In genomic region chr1:55320891-55321290, GRCh38 we compare ENCODE assay signal across 22 cellular contexts.
DNase-seq lines count a peak whose midpoint lies in the region; FAIRE-seq and TF ChIP-seq lines count a peak whose summit lies in the region.
"Had no signal": no experiment of that assay in that cellular context is flagged by ENCODE, and none has a peak within 500 bp of the region (broad histone marks: within the 10 kb centered on the region; RNA-seq: fewer than 3 reads in every experiment).

No MANE protein-coding gene starts in this region.

- H3K79me1 ChIP-seq in H1 (ENCODE audit: low read depth, low read length): no peaks in the 10 kb centered on the region

- H3K56ac ChIP-seq in H1 (replicated peaks; ENCODE audit: insufficient read length, low read depth, low read length): no peak overlapping the region

- no peak overlapping the region for H4K5ac ChIP-seq in H1 (ENCODE audit: insufficient read length, low read depth, low read length)

- no peak overlapping the region for H3K4ac ChIP-seq in H1 (replicated peaks; ENCODE audit: insufficient read length, low read depth, low read length)

- H3F3A ChIP-seq in smooth muscle cell (ENCODE audit: low read depth): no peaks in the 10 kb centered on the region

- DNase-seq in NCI-H510A treated with DMSO at 0.1 percent for 48 hours (lab: John Stamatoyannopoulos, UW): peak; percentile 16
- DNase-seq in NCI-H510A (lab: John Stamatoyannopoulos, UW): no peak
- DNase-seq in NCI-H1694 treated with DMSO at 0.1 percent for 48 hours (lab: John Stamatoyannopoulos, UW): peak; percentile 74
- no peak for DNase-seq in H1 (ENCODE audit: low read depth in 1 of 2, low spot score in 2 of 2)
- DNase-seq in HEK293T (ENCODE audit: extremely low spot score): no peak
- DNase-seq in smooth muscle cell (lab: John Stamatoyannopoulos, UW; ENCODE audit: unreplicated experiment): no peak
- DNase-seq in foreskin fibroblast: no peak
- DNase-seq: CD8-positive, alpha-beta T cell; DND-41; HFFc6; KG1; MV-4-11; NCI-H1436; NCI-H2081 treated with DMSO at 0.1 percent for 48 hours; NCI-H226; NCI-H69; OCI-M1; SHP77 treated with DMSO at 0.1 percent for 48 hours; SK-N-SH had no signal

- H3K27me3 ChIP-seq in H1 (replicated peaks in 1 of 4; ENCODE audit: control insufficient read depth in 3 of 4, extremely low read depth in 1 of 4, insufficient read depth in 3 of 4, low read length in 3 of 4) (peaks cover 0 to 3% (median 0%) of the 10 kb centered on the region in 4 experiments; a peak in 2 of 7 replicates), smooth muscle cell (ENCODE audit: low read depth) (no peaks in the 10 kb centered on the region)
- H3K27me3 ChIP-seq: BLaER1 treated with 17β-estradiol and CSF1 and Interleukin-3, amounts not matched to agents 10 nM and 100 nM had no signal

- no peak overlapping the region for H2BK20ac ChIP-seq in H1 (ENCODE audit: low read length)

- no peak overlapping the region for H4K91ac ChIP-seq in H1 (replicated peaks; ENCODE audit: insufficient read length, low read length)

- H2BK12ac ChIP-seq in H1 (ENCODE audit: low read depth, low read length): no peak overlapping the region

- no peak for TF ChIP-seq RAD21 in H1 (IDR thresholded peaks at IDR 0.05 in 1 of 2, conservative IDR thresholded peaks at IDR 0.05 in 1 of 2; ENCODE audit: low read depth in 2 of 2, low read length in 2 of 2)

- H3K4me3 ChIP-seq in H1 (ENCODE audit: extremely low read depth in 1 of 4, insufficient read depth in 2 of 4, low read depth in 3 of 4, low read length in 4 of 4) (no peak overlapping the region), smooth muscle cell (no peak overlapping the region), foreskin fibroblast (ENCODE audit: low read depth in 1 of 2, low read length in 2 of 2) (no peak overlapping the region)
- H3K4me3 ChIP-seq: BLaER1 treated with 17β-estradiol and CSF1 and Interleukin-3, amounts not matched to agents 10 nM and 100 nM had no signal

- H3K4me2 ChIP-seq in H1 (ENCODE audit: insufficient read depth in 1 of 2, low read depth in 2 of 2, low read length in 2 of 2) (no peak overlapping the region), smooth muscle cell (no peak overlapping the region)
- H3K4me2 ChIP-seq: BLaER1 treated with 17β-estradiol and CSF1 and Interleukin-3, amounts not matched to agents 10 nM and 100 nM; SK-N-SH had no signal

- no peak for FAIRE-seq in H1 (lab: Jason Lieb, UNC)
- FAIRE-seq: A204.1, HepG2 had no signal

- H3K14ac ChIP-seq in H1 (ENCODE audit: insufficient read length): no peak overlapping the region

- no peak overlapping the region for H2BK120ac ChIP-seq in H1 (replicated peaks; ENCODE audit: low read depth, low read length)

- CTCF ChIA-PET in H1 (lab: Charles Lee; ENCODE audit: partially characterized antibody) (interaction anchor here (2.6 kb wide), 1 partner anchor 17 kb away, joined by 8 read pairs; no protein-coding TSS in a partner anchor), HEK293T (lab: Yijun Ruan, JAX) (no interaction called here)

- POLR2A ChIA-PET in H1 (lab: Charles Lee; ENCODE audit: partially characterized antibody) (no interaction called here), HEK293T (lab: Yijun Ruan, JAX) (no interaction called here)

- 83% methylated on average over 2 of the region's 2 CpGs; no CpG with 5 or more reads in 1 of the 2 experiments for WGBS in H1 (ENCODE audit: extremely low coverage in 1 of 2, insufficient coverage in 1 of 2, insufficient read length in 1 of 2, insufficient replicate concordance in 2 of 2, low coverage in 1 of 2, low lambda C conversion rate in 2 of 2, missing lambda C conversion rate in 1 of 2), 2 experiments
- WGBS in smooth muscle cell (ENCODE audit: low lambda C conversion rate): 83% methylated on average over 2 of the region's 2 CpGs

- H2BK15ac ChIP-seq in H1 (ENCODE audit: low read length): no peak overlapping the region; the same call in 1 of the 2 replicates

- H4K8ac ChIP-seq in H1 (ENCODE audit: extremely low read depth, insufficient read depth, low read length): no peak overlapping the region

- H3K4me1 ChIP-seq in H1 (replicated peaks in 1 of 4; ENCODE audit: control insufficient read depth in 3 of 4, insufficient read depth in 4 of 4, low read length in 3 of 4): peaks cover 0 to 7% (median 3%) of the 10 kb centered on the region in 4 experiments; a peak in 4 of 7 replicates
- H3K4me1 ChIP-seq in smooth muscle cell (ENCODE audit: low read depth): no peaks in the 10 kb centered on the region

- TF ChIP-seq POLR2A in H1 (IDR thresholded peaks at IDR 0.05; ENCODE audit: control extremely low read depth in 1 of 2, low read depth in 2 of 2, low read length in 2 of 2): no peak

- H2AFZ ChIP-seq in H1 (ENCODE audit: low read length): no peak overlapping the region
- H2AFZ ChIP-seq in smooth muscle cell (ENCODE audit: low read depth): no peak overlapping the region

- H3K9ac ChIP-seq in H1 (replicated peaks in 1 of 4; ENCODE audit: extremely low read depth in 1 of 4, low read depth in 3 of 4, low read length in 3 of 4): no peak overlapping the region
- H3K9ac ChIP-seq in smooth muscle cell (ENCODE audit: low read depth): no peak overlapping the region
- H3K9ac ChIP-seq: BLaER1 treated with 17β-estradiol and CSF1 and Interleukin-3, amounts not matched to agents 10 nM and 100 nM; SK-N-SH had no signal

- H3K23ac ChIP-seq in H1 (ENCODE audit: insufficient read length): no peak overlapping the region

- no peaks in the 10 kb centered on the region for H3K23me2 ChIP-seq in H1 (ENCODE audit: low read depth, low read length)

- no peaks in the 10 kb centered on the region for H3K9me3 ChIP-seq in H1 (ENCODE audit: insufficient read depth in 2 of 2, low read depth in 1 of 2, low read length in 1 of 2)
- H3K9me3 ChIP-seq in smooth muscle cell (replicated peaks; ENCODE audit: low read depth): no peaks in the 10 kb centered on the region
- H3K9me3 ChIP-seq: BLaER1 treated with 17β-estradiol and CSF1 and Interleukin-3, amounts not matched to agents 10 nM and 100 nM; SK-N-SH had no signal

- H2BK5ac ChIP-seq in H1 (ENCODE audit: low read depth, low read length): no peak overlapping the region

- no peaks in the 10 kb centered on the region for H4K20me1 ChIP-seq in H1 (replicated peaks in 1 of 2; ENCODE audit: control insufficient read depth in 1 of 2, insufficient read depth in 2 of 2, low read length in 2 of 2)
- H4K20me1 ChIP-seq in smooth muscle cell (ENCODE audit: low read depth): no peaks in the 10 kb centered on the region
- H4K20me1 ChIP-seq: BLaER1 treated with 17β-estradiol and CSF1 and Interleukin-3, amounts not matched to agents 10 nM and 100 nM had no signal

- H2AK5ac ChIP-seq in H1 (ENCODE audit: low read depth, low read length): no peak overlapping the region

- TF ChIP-seq CTCF in H1 (IDR thresholded peaks at IDR 0.05; ENCODE audit: control extremely low read depth in 1 of 3, insufficient read depth in 1 of 3, low read depth in 1 of 3, low read length in 3 of 3): no peak
- TF ChIP-seq CTCF in smooth muscle cell (IDR thresholded peaks at IDR 0.05; ENCODE audit: borderline replicate concordance, insufficient read depth, poor library complexity, severe bottlenecking): no peak
- no peak for TF ChIP-seq CTCF in foreskin fibroblast (IDR thresholded peaks at IDR 0.05; ENCODE audit: low read depth, low read length)

- no peak for TF ChIP-seq EP300 in H1 (IDR thresholded peaks at IDR 0.05; ENCODE audit: borderline replicate concordance in 1 of 2, low read depth in 2 of 2, low read length in 2 of 2)

- H3K27ac ChIP-seq in H1 (ENCODE audit: low read depth, low read length): no peak overlapping the region
- H3K27ac ChIP-seq in smooth muscle cell (ENCODE audit: low read depth): no peak overlapping the region
- H3K27ac ChIP-seq: BLaER1 treated with 17β-estradiol and CSF1 and Interleukin-3, amounts not matched to agents 10 nM and 100 nM had no signal

- H3K36me3 ChIP-seq in H1 (ENCODE audit: control insufficient read depth in 2 of 4, insufficient read depth in 4 of 4, low read length in 3 of 4) (no peaks in the 10 kb centered on the region), smooth muscle cell (ENCODE audit: low read depth) (no peaks in the 10 kb centered on the region)
- H3K36me3 ChIP-seq: BLaER1 treated with 17β-estradiol and CSF1 and Interleukin-3, amounts not matched to agents 10 nM and 100 nM had no signal

- H3K79me2 ChIP-seq in H1 (ENCODE audit: control insufficient read depth in 1 of 2, insufficient read depth in 2 of 2, low read length in 2 of 2) (no peaks in the 10 kb centered on the region), smooth muscle cell (ENCODE audit: low read depth) (no peaks in the 10 kb centered on the region)

- H3K18ac ChIP-seq in H1 (ENCODE audit: extremely low read depth, low read length): peak overlapping the region; percentile 15; the same call in 1 of the 2 replicates

TF ChIP-seq in H1, 55 proteins besides CTCF, POLR2A, EP300 and RAD21 (continues in another document):
- TF ChIP-seq POU5F1 (IDR thresholded peaks at IDR 0.05; ENCODE audit: low read depth, low read length): no peak
- no peak for TF ChIP-seq CTBP2 (IDR thresholded peaks at IDR 0.05; ENCODE audit: borderline replicate concordance, insufficient read depth, insufficient read length, low read length)
- TF ChIP-seq TBP (IDR thresholded peaks at IDR 0.05; ENCODE audit: low read depth, low read length): no peak
- TF ChIP-seq BRCA1 (IDR thresholded peaks at IDR 0.05; ENCODE audit: low read depth, low read length): no peak
- no peak for TF ChIP-seq RXRA (IDR thresholded peaks at IDR 0.05; ENCODE audit: insufficient read depth, low read depth, low read length)
- no peak for TF ChIP-seq CHD1 (IDR thresholded peaks at IDR 0.05; ENCODE audit: low read depth, low read length)
- no peak for TF ChIP-seq SIX5 (IDR thresholded peaks at IDR 0.05; ENCODE audit: low read depth, low read length)
- TF ChIP-seq GABPA (IDR thresholded peaks at IDR 0.05; ENCODE audit: borderline replicate concordance, insufficient read depth, low read length): no peak
- no peak for TF ChIP-seq RNF2 (IDR thresholded peaks at IDR 0.05; ENCODE audit: borderline replicate concordance, low read depth, low read length, missing control alignments, poor library complexity, severe bottlenecking)

TF ChIP-seq in HEK293T, 16 proteins besides CTCF, POLR2A, EP300 and RAD21 (continues in another document):
- TF ChIP-seq NFRKB (IDR thresholded peaks at IDR 0.05) (no peak), ELF4 (IDR thresholded peaks at IDR 0.05) (no peak), LEF1 (IDR thresholded peaks at IDR 0.05; ENCODE audit: borderline replicate concordance) (no peak), FOXM1 (IDR thresholded peaks at IDR 0.05; ENCODE audit: borderline replicate concordance) (no peak), ZNF384 (IDR thresholded peaks at IDR 0.05) (no peak), ARNT (IDR thresholded peaks at IDR 0.05) (no peak), BHLHE40 (IDR thresholded peaks at IDR 0.05; ENCODE audit: borderline replicate concordance) (no peak), CTBP1 (IDR thresholded peaks at IDR 0.05; ENCODE audit: borderline replicate concordance) (no peak), HDGF (IDR thresholded peaks at IDR 0.05; ENCODE audit: borderline replicate concordance) (no peak), FOXA1 (IDR thresholded peaks at IDR 0.05) (no peak), L3MBTL2 (conservative IDR thresholded peaks at IDR 0.05) (no peak), TARDBP (IDR thresholded peaks at IDR 0.05) (no peak), SUZ12 (IDR thresholded peaks at IDR 0.05) (no peak)

Comparison
In these comparisons a context has a peak if more than half of its experiments do, and no peak if none do; other contexts are left out.
1. DNase-seq: peak in NCI-H510A treated with DMSO at 0.1 percent for 48 hours (single experiment) and NCI-H1694 treated with DMSO at 0.1 percent for 48 hours (single experiment); none in NCI-H510A (single experiment), H1 (0 of 2), HEK293T (single experiment), smooth muscle cell (single experiment) and foreskin fibroblast (0 of 2).